26 cellular contexts compared by ENCODE assay signal in the genomic region with DNA sequence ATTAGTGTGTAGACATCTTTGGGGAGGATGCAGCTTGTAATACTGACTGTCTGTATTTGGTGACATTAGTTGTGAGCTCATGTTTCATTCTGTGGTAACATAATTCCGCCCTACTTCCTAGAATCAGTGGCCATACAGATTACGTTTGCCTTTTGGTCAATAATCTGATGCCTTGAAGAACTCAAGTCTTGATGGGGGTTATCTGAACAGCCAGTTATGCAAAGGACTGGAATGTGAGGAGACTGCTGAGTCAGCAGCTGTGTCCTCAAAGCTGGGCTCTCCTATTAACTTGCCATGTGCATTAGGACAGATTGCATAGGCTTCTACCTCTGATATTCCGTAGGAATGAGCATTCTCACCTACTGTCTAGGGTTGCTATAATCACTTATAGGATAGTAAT.
DNase-seq lines count a peak whose midpoint lies in the region; ATAC-seq and TF ChIP-seq lines count a peak whose summit lies in the region.
"Had no signal": no experiment of that assay in that cellular context is flagged by ENCODE, and none has a peak within 500 bp of the region (broad histone marks: within the 10 kb centered on the region; RNA-seq: fewer than 3 reads in every experiment).

No MANE protein-coding gene starts in this region.

- no peak overlapping the region for H3K9ac ChIP-seq in GM23248

- in situ Hi-C loops in GM23248 (cut with MboI) (no loop called here), Panc1 (cut with HindIII; ENCODE audit: low pct_unique_long_range_greater_than_20kb, low sequenced_read_pairs) (no loop called here), brain microvascular endothelial cell (cut with HindIII; ENCODE audit: low pct_ligation_motif_present, low sequenced_read_pairs) (no loop called here)

- H3K4me1 Mint-ChIP-seq in activated T-helper 17 cell treated with anti-CD3 and anti-CD28 coated beads, Interleukin-2, amount 50 U/mL, for 72 hours, result no peaks in the 10 kb centered on the region
- H3K4me1 Mint-ChIP-seq: activated naive CD8-positive, alpha-beta T cell treated with anti-CD3 and anti-CD28 coated beads, Interleukin-2, amount 10 ng/mL, durations not matched to agents 7 days and 5 days had no signal

- intact Hi-C loops in Panc1 (cut with micrococcal nuclease; ENCODE audit: unreplicated experiment), result no loop called here

- H3K27me3 ChIP-seq in GM23248 (replicated peaks; ENCODE audit: insufficient read depth) (no peaks in the 10 kb centered on the region), Panc1 (ENCODE audit: control insufficient read depth, insufficient read depth, low read length) (no peaks in the 10 kb centered on the region), brain microvascular endothelial cell (replicated peaks) (no peaks in the 10 kb centered on the region)
- H3K27me3 ChIP-seq: body of pancreas, colonic mucosa had no signal

- no peak overlapping the region for H3K27ac ChIP-seq in GM23248
- H3K27ac ChIP-seq in Panc1 (ENCODE audit: low read length), result peak overlapping the region; percentile 69
- no peak overlapping the region for H3K27ac ChIP-seq in brain microvascular endothelial cell
- H3K27ac ChIP-seq: body of pancreas, colonic mucosa, epithelial cell of prostate, lower lobe of right lung, SJSA1 had no signal

- H3K4me3 ChIP-seq in GM23248 (no peak overlapping the region), Panc1 (ENCODE audit: low read depth in 2 of 2, low read length in 2 of 2) (no peak overlapping the region), brain microvascular endothelial cell (ENCODE audit: low read depth, low read length) (no peak overlapping the region)
- H3K4me3 ChIP-seq: body of pancreas, colonic mucosa, lower lobe of right lung, SJSA1 had no signal

- H3K9me3 Mint-ChIP-seq in activated T-helper 17 cell treated with anti-CD3 and anti-CD28 coated beads, Interleukin-2, amount 50 U/mL, for 72 hours, result no peaks in the 10 kb centered on the region
- H3K9me3 Mint-ChIP-seq: activated naive CD8-positive, alpha-beta T cell treated with anti-CD3 and anti-CD28 coated beads, Interleukin-2, amount 10 ng/mL, durations not matched to agents 7 days and 5 days had no signal

- peak; percentile 9 for DNase-seq in GM23248
- DNase-seq in Panc1 (ENCODE audit: low read depth, low spot score), result no peak
- DNase-seq in brain microvascular endothelial cell, result peak; percentile 75
- peak; percentile 38 for DNase-seq in left kidney (ENCODE audit: low read depth, low spot score)
- DNase-seq in stimulated activated CD4-positive, alpha-beta T cell treated with anti-CD3 and anti-CD28 coated beads, Interleukin-2, amount 100 ng/mL, for 48 hours, result no peak
- no peak for DNase-seq in NCI-H1694 treated with DMSO at 0.1 percent for 48 hours (lab: John Stamatoyannopoulos, UW)
- DNase-seq: activated CD4-positive, alpha-beta T cell treated with anti-CD3 and anti-CD28 coated beads for 4 hours; activated CD8-positive, alpha-beta memory T cell treated with anti-CD3 and anti-CD28 coated beads for 24 hours; activated gamma-delta T cell; activated naive CD8-positive, alpha-beta T cell treated with anti-CD3 and anti-CD28 coated beads, Interleukin-2, amount 10 ng/mL, durations not matched to agents 7 days and 5 days; body of pancreas; C1 segment of cervical spinal cord; Caco-2; colonic mucosa; effector CD8-positive, alpha-beta T cell; Kasumi-1; lower lobe of right lung; NCI-H1694; posterior cingulate gyrus; RPMI8226; stimulated activated naive CD4-positive, alpha-beta T cell treated with Interleukin-2 at 50 U/mL for 16 hours had no signal

- no peaks in the 10 kb centered on the region for H3K36me3 ChIP-seq in GM23248 (ENCODE audit: low read depth)
- H3K36me3 ChIP-seq in Panc1 (ENCODE audit: control insufficient read depth, insufficient read depth, low read length), result no peaks in the 10 kb centered on the region; the same call in 1 of the 2 replicates
- no peaks in the 10 kb centered on the region for H3K36me3 ChIP-seq in brain microvascular endothelial cell (replicated peaks)
- H3K36me3 ChIP-seq: colonic mucosa, lower lobe of right lung, SJSA1 had no signal

- POLR2A ChIA-PET in Panc1 (lab: Charles Lee), result interaction anchor here (0.5 kb wide), 1 partner anchor 88 kb away, joined by 11 read pairs; no protein-coding TSS in a partner anchor

- H3K4me3 Mint-ChIP-seq in activated T-helper 17 cell treated with anti-CD3 and anti-CD28 coated beads, Interleukin-2, amount 50 U/mL, for 72 hours, result no peak overlapping the region
- H3K4me3 Mint-ChIP-seq: activated naive CD8-positive, alpha-beta T cell treated with anti-CD3 and anti-CD28 coated beads, Interleukin-2, amount 10 ng/mL, durations not matched to agents 7 days and 5 days had no signal

- peaks cover 3% of the 10 kb centered on the region for H3K27me3 Mint-ChIP-seq in activated T-helper 17 cell treated with anti-CD3 and anti-CD28 coated beads, Interleukin-2, amount 50 U/mL, for 72 hours

- H4K20me1 ChIP-seq in GM23248 (ENCODE audit: insufficient read depth), result no peaks in the 10 kb centered on the region

- no peak overlapping the region for H2AFZ ChIP-seq in GM23248

- TF ChIP-seq CTCF in Panc1 (IDR thresholded peaks at IDR 0.05), result no peak
- no peak for TF ChIP-seq CTCF in brain microvascular endothelial cell (IDR thresholded peaks at IDR 0.05; ENCODE audit: low read depth, low read length, missing control alignments)

- H3F3A ChIP-seq in GM23248 (ENCODE audit: insufficient read depth), result no peaks in the 10 kb centered on the region

- CTCF ChIA-PET in Panc1 (lab: Charles Lee), result no interaction called here

- no peaks in the 10 kb centered on the region for H3K4me1 ChIP-seq in GM23248 (ENCODE audit: insufficient read depth)
- H3K4me1 ChIP-seq in Panc1 (ENCODE audit: control insufficient read depth, insufficient read depth, low read length), result peaks cover 59% of the 10 kb centered on the region
- H3K4me1 ChIP-seq: colonic mucosa, SJSA1 had no signal

- no peak for ATAC-seq in Panc1
- no peak for ATAC-seq in activated T-helper 17 cell treated with anti-CD3 and anti-CD28 coated beads, Interleukin-2, amount 50 U/mL, for 72 hours (replicated peaks)
- no peak for ATAC-seq in GM18511 (IDR thresholded peaks at IDR 0.05; ENCODE audit: unreplicated experiment)
- ATAC-seq: body of pancreas, lower lobe of right lung, sciatic nerve had no signal

- H3K36me3 Mint-ChIP-seq in activated T-helper 17 cell treated with anti-CD3 and anti-CD28 coated beads, Interleukin-2, amount 50 U/mL, for 72 hours (ENCODE audit: low read depth), result no peaks in the 10 kb centered on the region
- H3K36me3 Mint-ChIP-seq: activated naive CD8-positive, alpha-beta T cell treated with anti-CD3 and anti-CD28 coated beads, Interleukin-2, amount 10 ng/mL, durations not matched to agents 7 days and 5 days had no signal

- BruUV-seq in Panc1 (replicated peaks; lab: Mats Ljungman, UMichigan), result no TSS peak

- H3K79me2 ChIP-seq in GM23248 (ENCODE audit: insufficient read depth), result no peaks in the 10 kb centered on the region

- WGBS in GM23248 (ENCODE audit: low coverage in 1 of 2, low lambda C conversion rate in 2 of 2, missing lambda C conversion rate in 2 of 2), 2 experiments, result 40 to 42% methylated on average over 3 of the region's 3 CpGs

- no peak overlapping the region for H3K27ac Mint-ChIP-seq in activated T-helper 17 cell treated with anti-CD3 and anti-CD28 coated beads, Interleukin-2, amount 50 U/mL, for 72 hours
- H3K27ac Mint-ChIP-seq: activated naive CD8-positive, alpha-beta T cell treated with anti-CD3 and anti-CD28 coated beads, Interleukin-2, amount 10 ng/mL, durations not matched to agents 7 days and 5 days had no signal

- no peak overlapping the region for H3K4me2 ChIP-seq in GM23248 (ENCODE audit: unreplicated experiment)

- no peaks in the 10 kb centered on the region for H3K9me2 ChIP-seq in GM23248 (ENCODE audit: insufficient read depth)

- H3K9me3 ChIP-seq in GM23248 (ENCODE audit: low read depth) (no peaks in the 10 kb centered on the region), Panc1 (ENCODE audit: control insufficient read depth, insufficient read depth, low read depth, low read length) (no peaks in the 10 kb centered on the region)
- H3K9me3 ChIP-seq: body of pancreas, Caco-2, colonic mucosa, lower lobe of right lung, SJSA1 had no signal

Comparison
In these comparisons a context has a peak if more than half of its experiments do, and no peak if none do; other contexts are left out.
1. DNase-seq: peak in GM23248 (single experiment), brain microvascular endothelial cell (single experiment) and left kidney (single experiment); none in Panc1 (single experiment), stimulated activated CD4-positive, alpha-beta T cell treated with anti-CD3 and anti-CD28 coated beads, Interleukin-2, amount 100 ng/mL, for 48 hours (0 of 2) and NCI-H1694 treated with DMSO at 0.1 percent for 48 hours (single experiment).